ENCODE assay signal across 9 cellular contexts in genomic region chr12:117155278-117156060, GRCh38. TPM values are rescaled to one million over a fixed set of nuclear protein-coding genes. Genes with fewer than 3 reads are reported as not detected.
DNase-seq lines count a peak whose midpoint lies in the region; ATAC-seq and TF ChIP-seq lines count a peak whose summit lies in the region.
"Had no signal": no experiment of that assay in that cellular context is flagged by ENCODE, and none has a peak within 500 bp of the region (broad histone marks: within the 10 kb centered on the region; RNA-seq: fewer than 3 reads in every experiment).

No MANE protein-coding gene starts in this region.

- H3K4me1 ChIP-seq in gastroesophageal sphincter, result no peaks in the 10 kb centered on the region
- H3K4me1 ChIP-seq in psoas muscle, result no peaks in the 10 kb centered on the region

- TF ChIP-seq CTCF in AG04449 (IDR thresholded peaks at IDR 0.05; ENCODE audit: insufficient read depth, low read length, missing control alignments), result peak; percentile 72
- TF ChIP-seq CTCF in gastroesophageal sphincter (IDR thresholded peaks at IDR 0.05), result peak; percentile 43 to 77 (median 60)
- TF ChIP-seq CTCF in psoas muscle (IDR thresholded peaks at IDR 0.05), result peak; percentile 58

- H3K27ac ChIP-seq in gastroesophageal sphincter (no peak overlapping the region), psoas muscle (no peak overlapping the region)
- H3K27ac ChIP-seq: skin epidermis had no signal

- 85 to 90% methylated on average over 12 to 15 of the region's 47 CpGs for WGBS in gastroesophageal sphincter (ENCODE audit: low coverage in 1 of 2), 2 donors
- 81 to 86% (median 83%) methylated on average over 42 to 47 of the region's 47 CpGs for WGBS in psoas muscle, 3 donors

- ATAC-seq in GM19023 (IDR thresholded peaks at IDR 0.05; ENCODE audit: unreplicated experiment) (peak; percentile 76), gastroesophageal sphincter (peak; percentile 44), psoas muscle (peak; percentile 43 to 83 (median 68)), HG03097 (IDR thresholded peaks at IDR 0.05; ENCODE audit: low FRiP score, unreplicated experiment) (no peak)

- no peak for TF ChIP-seq EP300 in gastroesophageal sphincter (IDR thresholded peaks at IDR 0.05)

- H3K36me3 ChIP-seq in gastroesophageal sphincter (peaks cover 0 to 81% of the 10 kb centered on the region in 2 donors), psoas muscle (ENCODE audit: insufficient read depth in 1 of 2, low read depth in 1 of 2) (peaks cover 2 to 80% of the 10 kb centered on the region in 2 donors)

- intact Hi-C loops in psoas muscle (cut with DNase I), result no loop called here

- TF ChIP-seq POLR2A in gastroesophageal sphincter (IDR thresholded peaks at IDR 0.05), result no peak

- no peak overlapping the region for H3K4me3 ChIP-seq in AG04449 (ENCODE audit: low read depth, low read length)
- H3K4me3 ChIP-seq in gastroesophageal sphincter, result no peak overlapping the region
- H3K4me3 ChIP-seq in psoas muscle, result no peak overlapping the region
- H3K4me3 ChIP-seq: skin epidermis had no signal

- CTCF ChIA-PET in AG04449 (lab: Yijun Ruan, JAX), result interaction anchor here (1.0 kb wide), 1 partner anchor 10 kb away, joined by 3 read pairs; no protein-coding TSS in a partner anchor

- no peak for DNase-seq in AG04449 (ENCODE audit: low read depth, low spot score)
- DNase-seq in HK-2 (ENCODE audit: unreplicated experiment), result peak; percentile 80
- peak; percentile 59 for DNase-seq in OCI-M1 (lab: John Stamatoyannopoulos, UW)
- DNase-seq in activated T-helper 1 cell treated with Interleukin-2 at 50 U/mL for 16 hours (ENCODE audit: low read depth), result peak; percentile 49
- DNase-seq in psoas muscle, result peak; percentile 24 to 59

- H3K9me3 ChIP-seq in gastroesophageal sphincter, result no peaks in the 10 kb centered on the region
- H3K9me3 ChIP-seq in psoas muscle, result no peaks in the 10 kb centered on the region

- no peaks in the 10 kb centered on the region for H3K27me3 ChIP-seq in gastroesophageal sphincter
- no peaks in the 10 kb centered on the region for H3K27me3 ChIP-seq in psoas muscle (ENCODE audit: insufficient read depth in 3 of 3, low read length in 2 of 3)

- POLR2A ChIA-PET in AG04449 (lab: Yijun Ruan, JAX), result no interaction called here

RNA-seq across cellular contexts. Expression of gene FBXO21, which starts 34.8 kb away (rescaled TPM):
- total RNA-seq in gastroesophageal sphincter (10 to 100 TPM; 80.2 to 95.8 (median 81.9) TPM), psoas muscle (10 to 100 TPM; 19.4 to 38.8 (median 25.1) TPM)
- polyA plus RNA-seq in psoas muscle, result 10 to 100 TPM in 1 of 3 donors, 1 to 10 TPM in 2; 6.9 to 19.9 (median 7.4) TPM

RNA-seq across cellular contexts. Expression of gene TESC, which starts 56.3 kb away (rescaled TPM):
- total RNA-seq in gastroesophageal sphincter (1 to 10 TPM; 3.0 to 5.3 (median 4.5) TPM), psoas muscle (1 to 10 TPM; 3.3 to 4.9 (median 3.5) TPM)
- 1 to 10 TPM; 1.7 to 3.1 (median 2.9) TPM for polyA plus RNA-seq in psoas muscle
